In genomic region chr12:23504641-23505399, GRCh38 we compare ENCODE assay signal across 26 cellular contexts.
"Had no signal": no experiment of that assay in that cellular context is flagged by ENCODE, and none has a peak within 500 bp of the region (broad histone marks: within the 10 kb centered on the region; RNA-seq: fewer than 3 reads in every experiment).

No MANE protein-coding gene starts in this region.

- H3K9me3 Mint-ChIP-seq: activated T-cell treated with anti-CD3 and anti-CD28 coated beads, Interleukin-2, amount 50 U/mL, for 24 hours had no signal

- H3K36me3 ChIP-seq: left ventricle myocardium inferior, stomach, thyroid gland had no signal

- H3K27me3 Mint-ChIP-seq: activated CD4-positive, alpha-beta memory T cell treated with anti-CD3 and anti-CD28 coated beads for 36 hours; activated naive CD4-positive, alpha-beta T cell treated with anti-CD3 and anti-CD28 coated beads, Interleukin-2, amount 10 ng/mL, durations not matched to agents 7 days and 5 days; activated T-cell treated with anti-CD3 and anti-CD28 coated beads, Interleukin-2, amount 50 U/mL, for 24 hours; effector memory CD8-positive, alpha-beta T cell; natural killer cell treated with Interleukin-12 subunit alpha and Interleukin-12 subunit beta and Interleukin-15 and Interleukin-18, amount 100 ng/mL, for 72 hours; stimulated activated naive B cell treated with anti-CD40 and anti-IgM and Interleukin-4, amounts not matched to agents 10 μg/mL and 1 μg/mL and 100 μg/mL, for 72 hours had no signal

- H3K27ac Mint-ChIP-seq: activated CD4-positive, alpha-beta memory T cell treated with anti-CD3 and anti-CD28 coated beads for 36 hours; activated naive CD4-positive, alpha-beta T cell treated with anti-CD3 and anti-CD28 coated beads, Interleukin-2, amount 10 ng/mL, durations not matched to agents 7 days and 5 days; activated T-cell treated with anti-CD3 and anti-CD28 coated beads, Interleukin-2, amount 50 U/mL, for 24 hours; effector memory CD8-positive, alpha-beta T cell; natural killer cell treated with Interleukin-12 subunit alpha and Interleukin-12 subunit beta and Interleukin-15 and Interleukin-18, amount 100 ng/mL, for 72 hours; stimulated activated naive B cell treated with anti-CD40 and anti-IgM and Interleukin-4, amounts not matched to agents 10 μg/mL and 1 μg/mL and 100 μg/mL, for 72 hours had no signal

- H3K4me3 ChIP-seq: left ventricle myocardium inferior, lung, mucosa of descending colon, stomach, thyroid gland had no signal

- DNase-seq: activated CD4-positive, alpha-beta memory T cell treated with anti-CD3 and anti-CD28 coated beads for 36 hours; activated CD4-positive, alpha-beta T cell treated with anti-CD3 and anti-CD28 coated beads for 48 hours; activated CD8-positive, alpha-beta memory T cell treated with anti-CD3 and anti-CD28 coated beads, Interleukin-2, amount 50 U/mL, for 48 hours; activated gamma-delta T cell; activated naive CD4-positive, alpha-beta T cell treated with anti-CD3 and anti-CD28 coated beads, Interleukin-2, amount 10 ng/mL, durations not matched to agents 7 days and 5 days; activated T-cell treated with anti-CD3 and anti-CD28 coated beads, Interleukin-2, amount 50 U/mL, for 24 hours; amniotic stem cell; caudate nucleus; cortex of kidney; effector memory CD8-positive, alpha-beta T cell; foreskin fibroblast; head of caudate nucleus; hippocampal formation; kidney glomerular epithelial cell; left ventricle myocardium inferior; mucosa of descending colon; posterior cingulate gyrus; right cardiac atrium; stimulated activated CD4-positive, alpha-beta T cell treated with anti-CD3 and anti-CD28 coated beads, Interleukin-15, amount 100 ng/mL, for 24 hours; stimulated activated CD4-positive, alpha-beta T cell treated with anti-CD3 and anti-CD28 coated beads, Interleukin-2, amount 100 ng/mL, for 24 hours; stimulated activated naive B cell treated with anti-CD40 and anti-IgM and Interleukin-4, amounts not matched to agents 10 μg/mL and 1 μg/mL and 100 μg/mL, for 72 hours; stomach; thyroid gland had no signal

- H3K27me3 ChIP-seq: stomach, thyroid gland had no signal

- H3K36me3 Mint-ChIP-seq: activated CD4-positive, alpha-beta memory T cell treated with anti-CD3 and anti-CD28 coated beads for 36 hours; activated naive CD4-positive, alpha-beta T cell treated with anti-CD3 and anti-CD28 coated beads, Interleukin-2, amount 10 ng/mL, durations not matched to agents 7 days and 5 days; natural killer cell treated with Interleukin-12 subunit alpha and Interleukin-12 subunit beta and Interleukin-15 and Interleukin-18, amount 100 ng/mL, for 72 hours; stimulated activated naive B cell treated with anti-CD40 and anti-IgM and Interleukin-4, amounts not matched to agents 10 μg/mL and 1 μg/mL and 100 μg/mL, for 72 hours had no signal

- H3K27ac ChIP-seq: left ventricle myocardium inferior, stomach, thyroid gland had no signal

- ATAC-seq: effector memory CD8-positive, alpha-beta T cell; esophagus mucosa; mucosa of descending colon; natural killer cell treated with Interleukin-12 subunit alpha and Interleukin-12 subunit beta and Interleukin-15 and Interleukin-18, amount 100 ng/mL, for 72 hours; right cardiac atrium; stimulated activated naive B cell treated with anti-CD40 and anti-IgM and Interleukin-4, amounts not matched to agents 10 μg/mL and 1 μg/mL and 100 μg/mL, for 72 hours had no signal

- H3K9me3 ChIP-seq: stomach, thyroid gland had no signal

- H3K4me1 Mint-ChIP-seq: activated naive CD4-positive, alpha-beta T cell treated with anti-CD3 and anti-CD28 coated beads, Interleukin-2, amount 10 ng/mL, durations not matched to agents 7 days and 5 days; stimulated activated naive B cell treated with anti-CD40 and anti-IgM and Interleukin-4, amounts not matched to agents 10 μg/mL and 1 μg/mL and 100 μg/mL, for 72 hours had no signal

- H3K4me1 ChIP-seq: left ventricle myocardium inferior, stomach, thyroid gland had no signal

- H3K4me3 Mint-ChIP-seq: activated CD4-positive, alpha-beta memory T cell treated with anti-CD3 and anti-CD28 coated beads for 36 hours; activated naive CD4-positive, alpha-beta T cell treated with anti-CD3 and anti-CD28 coated beads, Interleukin-2, amount 10 ng/mL, durations not matched to agents 7 days and 5 days; activated T-cell treated with anti-CD3 and anti-CD28 coated beads, Interleukin-2, amount 50 U/mL, for 24 hours; effector memory CD8-positive, alpha-beta T cell; natural killer cell treated with Interleukin-12 subunit alpha and Interleukin-12 subunit beta and Interleukin-15 and Interleukin-18, amount 100 ng/mL, for 72 hours; stimulated activated naive B cell treated with anti-CD40 and anti-IgM and Interleukin-4, amounts not matched to agents 10 μg/mL and 1 μg/mL and 100 μg/mL, for 72 hours had no signal
